ENCODE assay signal across 29 cellular contexts in genomic region chr3:622314-622713, GRCh38.
"Had no signal": no experiment of that assay in that cellular context is flagged by ENCODE, and none has a peak within 500 bp of the region (broad histone marks: within the 10 kb centered on the region; RNA-seq: fewer than 3 reads in every experiment).

No MANE protein-coding gene starts in this region.

- H3K79me2 ChIP-seq: parathyroid adenoma had no signal

- H3K4me3 ChIP-seq: neural progenitor cell, ovary, psoas muscle, right lobe of liver, sigmoid colon, suprapubic skin, testis, tibial artery, transverse colon, upper lobe of right lung, uterus had no signal

- H3K27ac ChIP-seq: neural progenitor cell, ovary, parathyroid adenoma, psoas muscle, right lobe of liver, sigmoid colon, suprapubic skin, testis, tibial artery, transverse colon, upper lobe of right lung, uterus had no signal

- H3K36me3 ChIP-seq: neural progenitor cell, ovary, right lobe of liver, sigmoid colon, suprapubic skin, tibial artery, transverse colon, upper lobe of right lung, uterus had no signal

- DNase-seq: naive thymus-derived CD8-positive, alpha-beta T cell; nephron progenitor cell; occipital lobe; ovary; posterior cingulate gyrus; psoas muscle; right cardiac atrium; right lobe of liver; sigmoid colon; small intestine; stimulated activated CD4-positive, alpha-beta T cell treated with anti-CD3 and anti-CD28 coated beads, Interleukin-15, amount 100 ng/mL, for 24 hours; stimulated activated CD4-positive, alpha-beta T cell treated with anti-CD3 and anti-CD28 coated beads, Interleukin-2, amount 100 ng/mL, for 24 hours; stimulated activated CD4-positive, alpha-beta T cell treated with anti-CD3 and anti-CD28 coated beads, Interleukin-4, amount 100 ng/mL, for 1 hour; stimulated activated CD4-positive, alpha-beta T cell treated with anti-CD3 and anti-CD28 coated beads, Interleukin-4, amount 100 ng/mL, for 4 hours; stimulated activated CD8-positive, alpha-beta memory T cell treated with anti-CD3 and anti-CD28 coated beads, Interleukin-4, amount 100 ng/mL, for 48 hours; stimulated activated naive CD4-positive, alpha-beta T cell; stimulated activated naive CD8-positive, alpha-beta T cell treated with anti-CD3 and anti-CD28 coated beads, Interleukin-15, amount 100 ng/mL, for 72 hours; stimulated activated naive CD8-positive, alpha-beta T cell treated with anti-CD3 and anti-CD28 coated beads, Interleukin-15, Interleukin-2, amounts not matched to agents 100 U/mL and 50 U/mL, for 24 hours; substantia nigra; testis; tibial artery; transverse colon; upper lobe of right lung; uterus had no signal

- H3K9ac ChIP-seq: neural progenitor cell, parathyroid adenoma had no signal

- H3K4me2 ChIP-seq: neural progenitor cell had no signal

- H2AFZ ChIP-seq: neural progenitor cell, parathyroid adenoma had no signal

- FAIRE-seq: small intestine had no signal

- H3K4me1 ChIP-seq: neural progenitor cell, parathyroid adenoma, psoas muscle, right lobe of liver, sigmoid colon, suprapubic skin, testis, tibial artery, transverse colon, upper lobe of right lung, uterus had no signal

- H3K27me3 ChIP-seq: neural progenitor cell, ovary, right lobe of liver, sigmoid colon, suprapubic skin, testis, tibial artery, transverse colon, upper lobe of right lung, uterus had no signal

- ATAC-seq: naive thymus-derived CD8-positive, alpha-beta T cell; natural killer cell treated with Interleukin-12 subunit alpha and Interleukin-12 subunit beta and Interleukin-15 and Interleukin-18, amount 100 ng/mL, for 72 hours; psoas muscle; right cardiac atrium; right lobe of liver; stimulated activated memory B cell treated with anti-CD40 and anti-IgM and Interleukin-4, amounts not matched to agents 10 μg/mL and 1 μg/mL and 100 μg/mL, for 72 hours; stimulated activated naive CD8-positive, alpha-beta T cell treated with anti-CD3 and anti-CD28 coated beads, Interleukin-15, amount 100 ng/mL, for 72 hours; stimulated activated naive CD8-positive, alpha-beta T cell treated with anti-CD3 and anti-CD28 coated beads, Interleukin-15, Interleukin-2, amounts not matched to agents 100 U/mL and 50 U/mL, for 24 hours; upper lobe of right lung had no signal

- H3K9me3 ChIP-seq: ovary, psoas muscle, right lobe of liver, sigmoid colon, suprapubic skin, testis, tibial artery, transverse colon, upper lobe of right lung, uterus had no signal
